8 cellular contexts compared by ENCODE assay signal in genomic region chr17:64927444-64927843, GRCh38. TPM values are rescaled to one million over a fixed set of nuclear protein-coding genes. Genes with fewer than 3 reads are reported as not detected.
A peak's percentile ranks its signal among the peaks of the same experiment; 100 is the strongest.
DNase-seq lines count a peak whose midpoint lies in the region; ATAC-seq and TF ChIP-seq lines count a peak whose summit lies in the region.
"Not testable (repeated sequence)": the region's sequence is repeated elsewhere in the genome, so short reads cannot be mapped to it uniquely, and the experiment has no call there.

No MANE protein-coding gene starts in this region.

- TF ChIP-seq CTCF in natural killer cell (IDR thresholded peaks at IDR 0.05) (peak; percentile 53), stomach (IDR thresholded peaks at IDR 0.05) (peak in 5 of 7 experiments; percentile 41 to 93 (median 61))

- H3K9me3 Mint-ChIP-seq in activated naive CD4-positive, alpha-beta T cell treated with anti-CD3 and anti-CD28 coated beads for 36 hours; natural killer cell: not testable (repeated sequence)

- H3K4me1 ChIP-seq in stomach: peaks cover 0 to 14% (median 0%) of the 10 kb centered on the region in 4 donors

- not testable (repeated sequence) for H3K36me3 Mint-ChIP-seq in activated naive CD4-positive, alpha-beta T cell treated with anti-CD3 and anti-CD28 coated beads for 36 hours (ENCODE audit: low read depth); natural killer cell

- TF ChIP-seq EP300 in stomach (IDR thresholded peaks at IDR 0.05): not testable (repeated sequence)

- peak; percentile 57 for ATAC-seq in HG02642 (IDR thresholded peaks at IDR 0.05; ENCODE audit: poor library complexity, unreplicated experiment)
- ATAC-seq in natural killer cell: peak; percentile 91 to 100 (median 100)

- CTCF ChIA-PET in activated naive CD4-positive, alpha-beta T cell treated with anti-CD3 and anti-CD28 coated beads for 36 hours (lab: Charles Lee): interaction anchor here (0.6 to 2.7 kb wide), 6 partner anchors 13 to 271 kb away, joined by 3 to 15 read pairs (median 4); no protein-coding TSS in a partner anchor

- not testable (repeated sequence) for H3K4me3 ChIP-seq in stomach

- not testable (repeated sequence) for H3K4me3 Mint-ChIP-seq in activated naive CD4-positive, alpha-beta T cell treated with anti-CD3 and anti-CD28 coated beads for 36 hours; natural killer cell

- not testable (repeated sequence) for H3K36me3 ChIP-seq in stomach

- not testable (repeated sequence) for TF ChIP-seq POLR2A in stomach (IDR thresholded peaks at IDR 0.05)

- intact Hi-C loops in activated naive CD4-positive, alpha-beta T cell treated with anti-CD3 and anti-CD28 coated beads for 36 hours (cut with micrococcal nuclease): loop anchor here (2.0 kb wide), 1 partner anchor 271 kb away; no protein-coding TSS in a partner anchor
- intact Hi-C loops in natural killer cell (cut with micrococcal nuclease): loop anchor here (2.0 kb wide), 1 partner anchor 271 kb away; no protein-coding TSS in a partner anchor
- intact Hi-C loops in stomach (cut with DNase I; ENCODE audit: low total_unique reads): not testable (repeated sequence)

- H3K27ac Mint-ChIP-seq in activated naive CD4-positive, alpha-beta T cell treated with anti-CD3 and anti-CD28 coated beads for 36 hours: peak overlapping the region; percentile 14
- H3K27ac Mint-ChIP-seq in natural killer cell: peak overlapping the region in 1 of 2 donors; percentile 47

- not testable (repeated sequence) for H3K9me3 ChIP-seq in stomach

- 0 to 4% (median 0%) methylated on average over 2 of the region's 2 CpGs for WGBS in stomach, 5 donors

- DNase-seq in DMS79 treated with DMSO at 0.1 percent for 48 hours (lab: John Stamatoyannopoulos, UW) (peak; percentile 32), NCI-H2107 (lab: John Stamatoyannopoulos, UW) (peak; percentile 56), SKM-1 treated with dmso at 0.1 percent for 144 hours (lab: John Stamatoyannopoulos, UW; ENCODE audit: unreplicated experiment) (peak; percentile 53), fibroblast of the conjunctiva (ENCODE audit: low read depth) (peak; percentile 51), stomach (peak; percentile 34)
- peak; percentile 80 for DNase-seq in activated naive CD4-positive, alpha-beta T cell treated with anti-CD3 and anti-CD28 coated beads for 36 hours
- not testable (repeated sequence) for DNase-seq in natural killer cell

- not testable (repeated sequence) for H3K27me3 Mint-ChIP-seq in activated naive CD4-positive, alpha-beta T cell treated with anti-CD3 and anti-CD28 coated beads for 36 hours (ENCODE audit: low read depth); natural killer cell (ENCODE audit: low read depth in 2 of 2)

- H3K27ac ChIP-seq in stomach: peak overlapping the region in 2 of 5 donors; percentile 40 to 50

- peaks cover 32% of the 10 kb centered on the region for H3K4me1 Mint-ChIP-seq in activated naive CD4-positive, alpha-beta T cell treated with anti-CD3 and anti-CD28 coated beads for 36 hours (ENCODE audit: low read depth)
- not testable (repeated sequence) for H3K4me1 Mint-ChIP-seq in natural killer cell

- not testable (repeated sequence) for H3K27me3 ChIP-seq in stomach

RNA-seq across cellular contexts. Expression of gene LRRC37A3, which starts 8.2 kb away (rescaled TPM):
- total RNA-seq in activated naive CD4-positive, alpha-beta T cell treated with anti-CD3 and anti-CD28 coated beads for 36 hours: 1 to 10 TPM; 8.7 to 9.0 TPM
- total RNA-seq in natural killer cell (10 to 100 TPM in 2 of 3 donors, 1 to 10 TPM in 1; 7.8 to 22.7 (median 10.5) TPM), stomach (10 to 100 TPM in 3 of 5 donors, 1 to 10 TPM in 2; 2.3 to 19.6 (median 10.5) TPM)
- 1 to 10 TPM; 1.6 to 3.3 (median 2.7) TPM for polyA plus RNA-seq in stomach
